Comparison of ENCODE assay signal across 8 cellular contexts in genomic region chr15:35871812-35872211, GRCh38.
"Had no signal": no experiment of that assay in that cellular context is flagged by ENCODE, and none has a peak within 500 bp of the region (broad histone marks: within the 10 kb centered on the region; RNA-seq: fewer than 3 reads in every experiment).

No MANE protein-coding gene starts in this region.

- H3K4me3 ChIP-seq: GM23248, K562 had no signal

- FAIRE-seq: HTR-8/SVneo, K562 had no signal

- H3K27ac ChIP-seq: GM23248 had no signal

- H2AFZ ChIP-seq: GM23248 had no signal

- H3K9me3 Mint-ChIP-seq: H9 had no signal

- H3K4me3 Mint-ChIP-seq: H9 had no signal

- DNase-seq: GM23248, GOT3, H9, HCEC 1CT, IMR-90, KG1 had no signal

- H3K9ac ChIP-seq: GM23248 had no signal
